22 cellular contexts compared by ENCODE assay signal in genomic region chr7:108589874-108590273, GRCh38. TPM values are rescaled to one million over a fixed set of nuclear protein-coding genes. Genes with fewer than 3 reads are reported as not detected.
DNase-seq lines count a peak whose midpoint lies in the region; ATAC-seq and TF ChIP-seq lines count a peak whose summit lies in the region.
"Had no signal": no experiment of that assay in that cellular context is flagged by ENCODE, and none has a peak within 500 bp of the region (broad histone marks: within the 10 kb centered on the region; RNA-seq: fewer than 3 reads in every experiment).

No MANE protein-coding gene starts in this region.

- peaks cover 13% of the 10 kb centered on the region for H3K27me3 Mint-ChIP-seq in activated T-helper 1 cell treated with anti-CD3 and anti-CD28 coated beads, Interleukin-12 subunit alpha, Interleukin-12 subunit beta, Interleukin-2, Interleukin-4 antibody, amounts not matched to agents 30 ng/mL and 10 ng/mL and 1 ng/mL, durations not matched to agents 14 hours and 24 hours and 36 hours (ENCODE audit: insufficient read depth)
- H3K27me3 Mint-ChIP-seq: type B pancreatic cell had no signal

- no peaks in the 10 kb centered on the region for H3K9me2 ChIP-seq in Karpas-422 (replicated peaks; ENCODE audit: insufficient read depth, low read length)

- no peaks in the 10 kb centered on the region for H3K9me3 Mint-ChIP-seq in activated T-helper 1 cell treated with anti-CD3 and anti-CD28 coated beads, Interleukin-12 subunit alpha, Interleukin-12 subunit beta, Interleukin-2, Interleukin-4 antibody, amounts not matched to agents 30 ng/mL and 10 ng/mL and 1 ng/mL, durations not matched to agents 14 hours and 24 hours and 36 hours
- H3K9me3 Mint-ChIP-seq: activated naive CD4-positive, alpha-beta T cell treated with anti-CD3 and anti-CD28 coated beads, Interleukin-2, amount 10 ng/mL, durations not matched to agents 7 days and 5 days; type B pancreatic cell had no signal

- H3K4me1 ChIP-seq in SJCRH30 (peaks cover 3% of the 10 kb centered on the region; the same call in 1 of the 2 replicates), vagina (no peaks in the 10 kb centered on the region), Karpas-422 (ENCODE audit: low read length) (peaks cover 4% of the 10 kb centered on the region; the same call in 1 of the 2 replicates)
- H3K4me1 ChIP-seq: Peyer's patch, right atrium auricular region had no signal

- H3K4me2 ChIP-seq in Karpas-422 (ENCODE audit: low read depth, low read length, poor library complexity, severe bottlenecking): no peak overlapping the region

- H3K79me2 ChIP-seq in Karpas-422 (ENCODE audit: low read length): no peaks in the 10 kb centered on the region

- no peak overlapping the region for H2AFZ ChIP-seq in Karpas-422 (ENCODE audit: low read length)

- no peaks in the 10 kb centered on the region for H3K36me3 Mint-ChIP-seq in activated T-helper 1 cell treated with anti-CD3 and anti-CD28 coated beads, Interleukin-12 subunit alpha, Interleukin-12 subunit beta, Interleukin-2, Interleukin-4 antibody, amounts not matched to agents 30 ng/mL and 10 ng/mL and 1 ng/mL, durations not matched to agents 14 hours and 24 hours and 36 hours (ENCODE audit: low read depth)
- H3K36me3 Mint-ChIP-seq: activated naive CD4-positive, alpha-beta T cell treated with anti-CD3 and anti-CD28 coated beads, Interleukin-2, amount 10 ng/mL, durations not matched to agents 7 days and 5 days; CD14-positive monocyte; type B pancreatic cell had no signal

- H3K9ac ChIP-seq in Karpas-422 (ENCODE audit: low read length): no peak overlapping the region

- TF ChIP-seq CTCF in vagina (IDR thresholded peaks at IDR 0.05): no peak

- no peak overlapping the region for H3K27ac Mint-ChIP-seq in activated T-helper 1 cell treated with anti-CD3 and anti-CD28 coated beads, Interleukin-12 subunit alpha, Interleukin-12 subunit beta, Interleukin-2, Interleukin-4 antibody, amounts not matched to agents 30 ng/mL and 10 ng/mL and 1 ng/mL, durations not matched to agents 14 hours and 24 hours and 36 hours
- H3K27ac Mint-ChIP-seq: activated naive CD4-positive, alpha-beta T cell treated with anti-CD3 and anti-CD28 coated beads, Interleukin-2, amount 10 ng/mL, durations not matched to agents 7 days and 5 days; CD14-positive monocyte; type B pancreatic cell had no signal

- H3K27ac ChIP-seq in SJCRH30 (no peak overlapping the region), vagina (no peak overlapping the region), Karpas-422 (ENCODE audit: low read length) (no peak overlapping the region)
- H3K27ac ChIP-seq: neutrophil, Peyer's patch, right atrium auricular region had no signal

- no peaks in the 10 kb centered on the region for H4K20me1 ChIP-seq in Karpas-422 (ENCODE audit: insufficient read depth, low read depth, low read length)

- H3K27me3 ChIP-seq in SJCRH30: no peaks in the 10 kb centered on the region
- H3K27me3 ChIP-seq in vagina: no peaks in the 10 kb centered on the region
- no peaks in the 10 kb centered on the region for H3K27me3 ChIP-seq in Karpas-422 (ENCODE audit: low read length)
- H3K27me3 ChIP-seq: Peyer's patch, right atrium auricular region had no signal

- no peaks in the 10 kb centered on the region for H3K36me3 ChIP-seq in SJCRH30
- H3K36me3 ChIP-seq in vagina: no peaks in the 10 kb centered on the region
- no peaks in the 10 kb centered on the region for H3K36me3 ChIP-seq in Karpas-422 (ENCODE audit: insufficient read depth, low read length)
- H3K36me3 ChIP-seq: neutrophil, Peyer's patch, right atrium auricular region had no signal

- no peaks in the 10 kb centered on the region for H3K4me1 Mint-ChIP-seq in activated T-helper 1 cell treated with anti-CD3 and anti-CD28 coated beads, Interleukin-12 subunit alpha, Interleukin-12 subunit beta, Interleukin-2, Interleukin-4 antibody, amounts not matched to agents 30 ng/mL and 10 ng/mL and 1 ng/mL, durations not matched to agents 14 hours and 24 hours and 36 hours (ENCODE audit: low read depth)
- H3K4me1 Mint-ChIP-seq: activated naive CD4-positive, alpha-beta T cell treated with anti-CD3 and anti-CD28 coated beads, Interleukin-2, amount 10 ng/mL, durations not matched to agents 7 days and 5 days; CD14-positive monocyte had no signal

- H3K9me3 ChIP-seq in SJCRH30 (replicated peaks) (no peaks in the 10 kb centered on the region), vagina (no peaks in the 10 kb centered on the region), Karpas-422 (ENCODE audit: low read length) (no peaks in the 10 kb centered on the region)
- H3K9me3 ChIP-seq: neutrophil, Peyer's patch, right atrium auricular region had no signal

- intact Hi-C loops in activated T-helper 1 cell treated with anti-CD3 and anti-CD28 coated beads, Interleukin-12 subunit alpha, Interleukin-12 subunit beta, Interleukin-2, Interleukin-4 antibody, amounts not matched to agents 30 ng/mL and 10 ng/mL and 1 ng/mL, durations not matched to agents 14 hours and 24 hours and 36 hours (cut with micrococcal nuclease): no loop called here
- intact Hi-C loops in vagina (cut with DNase I): no loop called here

- TF ChIP-seq POLR2A in vagina (IDR thresholded peaks at IDR 0.05): no peak

- DNase-seq in COLO829 (ENCODE audit: low spot score) (peak; percentile 81), SJCRH30 (peak; percentile 24 to 47), kidney tubule cell (ENCODE audit: low spot score) (peak; percentile 81), vagina (ENCODE audit: extremely low spot score in 2 of 2) (no peak), Karpas-422 (no peak)
- no peak for DNase-seq in activated T-helper 1 cell treated with anti-CD3 and anti-CD28 coated beads, Interleukin-12 subunit alpha, Interleukin-12 subunit beta, Interleukin-2, Interleukin-4 antibody, amounts not matched to agents 30 ng/mL and 10 ng/mL and 1 ng/mL, durations not matched to agents 14 hours and 24 hours and 36 hours (ENCODE audit: low spot score)
- DNase-seq: activated CD4-positive, alpha-beta T cell treated with anti-CD3 and anti-CD28 coated beads, Interleukin-2, amount 50 U/mL, for 1 hour; activated naive CD4-positive, alpha-beta T cell treated with anti-CD3 and anti-CD28 coated beads, Interleukin-2, amount 10 ng/mL, durations not matched to agents 7 days and 5 days; DMS79; H7; midbrain; NCI-H1092 treated with DMSO at 0.1 percent for 48 hours; NCI-H774; Peyer's patch; stimulated activated CD4-positive, alpha-beta T cell treated with anti-CD3 and anti-CD28 coated beads, Interleukin-15, amount 100 ng/mL, for 24 hours; stimulated activated naive CD4-positive, alpha-beta T cell had no signal

- H3K4me3 Mint-ChIP-seq in activated T-helper 1 cell treated with anti-CD3 and anti-CD28 coated beads, Interleukin-12 subunit alpha, Interleukin-12 subunit beta, Interleukin-2, Interleukin-4 antibody, amounts not matched to agents 30 ng/mL and 10 ng/mL and 1 ng/mL, durations not matched to agents 14 hours and 24 hours and 36 hours: no peak overlapping the region
- H3K4me3 Mint-ChIP-seq: activated naive CD4-positive, alpha-beta T cell treated with anti-CD3 and anti-CD28 coated beads, Interleukin-2, amount 10 ng/mL, durations not matched to agents 7 days and 5 days; CD14-positive monocyte; type B pancreatic cell had no signal

- H3K4me3 ChIP-seq in SJCRH30 (no peak overlapping the region), vagina (no peak overlapping the region), Karpas-422 (ENCODE audit: low read length) (no peak overlapping the region)
- H3K4me3 ChIP-seq: Peyer's patch, right atrium auricular region had no signal

- peak; percentile 52 for ATAC-seq in HG02763 (IDR thresholded peaks at IDR 0.05; ENCODE audit: unreplicated experiment)
- ATAC-seq in GM18520 (IDR thresholded peaks at IDR 0.05; ENCODE audit: unreplicated experiment): no peak

RNA-seq across cellular contexts. Expression of gene DNAJB9, which starts 20.2 kb away (rescaled TPM):
- total RNA-seq in SJCRH30 (2014; rRNA removed; shearing (Covaris generic)): 18.4 and 18.5 TPM in 2 replicates
- 16.9 and 20.0 TPM in 2 replicates for total RNA-seq in activated T-helper 1 cell treated with anti-CD3 and anti-CD28 coated beads, Interleukin-12 subunit alpha, Interleukin-12 subunit beta, Interleukin-2, Interleukin-4 antibody, amounts not matched to agents 30 ng/mL and 10 ng/mL and 1 ng/mL, durations not matched to agents 14 hours and 24 hours and 36 hours
- 28.7 TPM for total RNA-seq in vagina
- total RNA-seq in Karpas-422 (2014; rRNA removed; shearing (Covaris generic); ENCODE audit: low replicate concordance): 18.4 and 35.6 TPM in 2 replicates

RNA-seq across cellular contexts. Expression of gene THAP5, which starts 20.4 kb away (rescaled TPM):
- total RNA-seq in SJCRH30 (2014; rRNA removed; shearing (Covaris generic)): 45.4 and 52.1 TPM in 2 replicates
- total RNA-seq in activated T-helper 1 cell treated with anti-CD3 and anti-CD28 coated beads, Interleukin-12 subunit alpha, Interleukin-12 subunit beta, Interleukin-2, Interleukin-4 antibody, amounts not matched to agents 30 ng/mL and 10 ng/mL and 1 ng/mL, durations not matched to agents 14 hours and 24 hours and 36 hours: 37.2 and 39.9 TPM in 2 replicates
- 14.5 TPM for total RNA-seq in vagina
- 25.9 and 34.3 TPM in 2 replicates for total RNA-seq in Karpas-422 (2014; rRNA removed; shearing (Covaris generic); ENCODE audit: low replicate concordance)

Comparison
In these comparisons a context has a peak if more than half of its experiments do, and no peak if none do; other contexts are left out.
1. DNase-seq: peak in COLO829 (single experiment), SJCRH30 (2 of 2) and kidney tubule cell (single experiment); none in activated T-helper 1 cell treated with anti-CD3 and anti-CD28 coated beads, Interleukin-12 subunit alpha, Interleukin-12 subunit beta, Interleukin-2, Interleukin-4 antibody, amounts not matched to agents 30 ng/mL and 10 ng/mL and 1 ng/mL, durations not matched to agents 14 hours and 24 hours and 36 hours (single experiment), vagina (0 of 2) and Karpas-422 (single experiment).